Comparison of ENCODE assay signal across 25 cellular contexts in genomic region chr9:129671065-129671464, GRCh38. TPM values are rescaled to one million over a fixed set of nuclear protein-coding genes. Genes with fewer than 3 reads are reported as not detected.
DNase-seq lines count a peak whose midpoint lies in the region; ATAC-seq and TF ChIP-seq lines count a peak whose summit lies in the region.
"Had no signal": no experiment of that assay in that cellular context is flagged by ENCODE, and none has a peak within 500 bp of the region (broad histone marks: within the 10 kb centered on the region; RNA-seq: fewer than 3 reads in every experiment).

No MANE protein-coding gene starts in this region.

- H3K4me3 ChIP-seq in ascending aorta, result no peak overlapping the region
- no peak overlapping the region for H3K4me3 ChIP-seq in skin epidermis
- H3K4me3 ChIP-seq: SJCRH30 had no signal

- peaks cover 5% of the 10 kb centered on the region for H3K4me1 Mint-ChIP-seq in activated CD4-positive, alpha-beta T cell treated with anti-CD3 and anti-CD28 coated beads, Interleukin-2, amount 10 ng/mL, durations not matched to agents 24 days and 14 days
- peaks cover 3% of the 10 kb centered on the region for H3K4me1 Mint-ChIP-seq in activated CD4-positive, alpha-beta T cell treated with anti-CD3 and anti-CD28 coated beads, Interleukin-2, amount 10 ng/mL, durations not matched to agents 7 days and 5 days
- H3K4me1 Mint-ChIP-seq: CD8-positive, alpha-beta memory T cell had no signal

- peaks cover 0 to 38% of the 10 kb centered on the region in 2 donors for H3K4me1 ChIP-seq in ascending aorta

- H3K4me3 Mint-ChIP-seq in activated CD4-positive, alpha-beta T cell treated with anti-CD3 and anti-CD28 coated beads, Interleukin-2, amount 10 ng/mL, durations not matched to agents 24 days and 14 days, result no peak overlapping the region
- no peak overlapping the region for H3K4me3 Mint-ChIP-seq in activated CD4-positive, alpha-beta T cell treated with anti-CD3 and anti-CD28 coated beads, Interleukin-2, amount 10 ng/mL, durations not matched to agents 7 days and 5 days
- H3K4me3 Mint-ChIP-seq: H9 had no signal

- POLR2A ChIA-PET in activated CD4-positive, alpha-beta T cell treated with anti-CD3 and anti-CD28 coated beads, Interleukin-2, amount 10 ng/mL, durations not matched to agents 7 days and 5 days (lab: Charles Lee), result no interaction called here

- peaks cover 6% of the 10 kb centered on the region for H3K27me3 Mint-ChIP-seq in activated CD4-positive, alpha-beta T cell treated with anti-CD3 and anti-CD28 coated beads, Interleukin-2, amount 10 ng/mL, durations not matched to agents 24 days and 14 days
- H3K27me3 Mint-ChIP-seq in activated CD4-positive, alpha-beta T cell treated with anti-CD3 and anti-CD28 coated beads, Interleukin-2, amount 10 ng/mL, durations not matched to agents 7 days and 5 days, result peaks cover 9% of the 10 kb centered on the region

- ATAC-seq in GM21619 (IDR thresholded peaks at IDR 0.05; ENCODE audit: unreplicated experiment), result no peak

- H3K9me3 ChIP-seq in ascending aorta, result no peaks in the 10 kb centered on the region
- H3K9me3 ChIP-seq: SJCRH30 had no signal

- H3K27ac ChIP-seq in ascending aorta (peak overlapping the region; percentile 20 to 60), skin epidermis (peak overlapping the region in 14 of 21 experiments; percentile 8 to 70 (median 33))
- H3K27ac ChIP-seq: 22Rv1, C4-2B, HL-60, SJCRH30 had no signal

- TF ChIP-seq CTCF in ascending aorta (IDR thresholded peaks at IDR 0.05), result no peak

- DNase-seq in activated CD4-positive, alpha-beta T cell treated with anti-CD3 and anti-CD28 coated beads, Interleukin-2, amount 10 ng/mL, durations not matched to agents 24 days and 14 days, result no peak
- DNase-seq in activated CD4-positive, alpha-beta T cell treated with anti-CD3 and anti-CD28 coated beads, Interleukin-2, amount 10 ng/mL, durations not matched to agents 7 days and 5 days, result no peak
- DNase-seq in ascending aorta (ENCODE audit: low spot score in 2 of 2) (peak in 1 of 2 donors; percentile 59), globus pallidus (ENCODE audit: low spot score) (no peak), HT-29 (ENCODE audit: low spot score) (no peak)
- DNase-seq in stimulated activated CD4-positive, alpha-beta T cell treated with anti-CD3 and anti-CD28 coated beads, Interleukin-1b, Interleukin-23, amount 100 ng/mL, for 48 hours, result no peak
- DNase-seq: AML-193; CD8-positive, alpha-beta memory T cell; DMS53; GDM1; H9; KG1; NCI-H1694; NCI-H2081; NCI-H2171; NCI-H345; NCI-H524 treated with DMSO at 0.1 percent for 48 hours; OCI-M1; SJCRH30 had no signal

- no peaks in the 10 kb centered on the region for H3K36me3 Mint-ChIP-seq in activated CD4-positive, alpha-beta T cell treated with anti-CD3 and anti-CD28 coated beads, Interleukin-2, amount 10 ng/mL, durations not matched to agents 24 days and 14 days (ENCODE audit: low read depth)
- no peaks in the 10 kb centered on the region for H3K36me3 Mint-ChIP-seq in activated CD4-positive, alpha-beta T cell treated with anti-CD3 and anti-CD28 coated beads, Interleukin-2, amount 10 ng/mL, durations not matched to agents 7 days and 5 days (ENCODE audit: low read depth)
- H3K36me3 Mint-ChIP-seq: CD8-positive, alpha-beta memory T cell had no signal

- H3K9me3 Mint-ChIP-seq in activated CD4-positive, alpha-beta T cell treated with anti-CD3 and anti-CD28 coated beads, Interleukin-2, amount 10 ng/mL, durations not matched to agents 24 days and 14 days, result no peaks in the 10 kb centered on the region
- H3K9me3 Mint-ChIP-seq in activated CD4-positive, alpha-beta T cell treated with anti-CD3 and anti-CD28 coated beads, Interleukin-2, amount 10 ng/mL, durations not matched to agents 7 days and 5 days, result no peaks in the 10 kb centered on the region
- H3K9me3 Mint-ChIP-seq: CD8-positive, alpha-beta memory T cell; H9 had no signal

- H3K27ac Mint-ChIP-seq in activated CD4-positive, alpha-beta T cell treated with anti-CD3 and anti-CD28 coated beads, Interleukin-2, amount 10 ng/mL, durations not matched to agents 24 days and 14 days, result peak overlapping the region; percentile 60
- no peak overlapping the region for H3K27ac Mint-ChIP-seq in activated CD4-positive, alpha-beta T cell treated with anti-CD3 and anti-CD28 coated beads, Interleukin-2, amount 10 ng/mL, durations not matched to agents 7 days and 5 days
- H3K27ac Mint-ChIP-seq: H9 had no signal

- CTCF ChIA-PET in activated CD4-positive, alpha-beta T cell treated with anti-CD3 and anti-CD28 coated beads, Interleukin-2, amount 10 ng/mL, durations not matched to agents 7 days and 5 days (lab: Charles Lee), result no interaction called here

- H3K36me3 ChIP-seq in ascending aorta, result no peaks in the 10 kb centered on the region
- H3K36me3 ChIP-seq: SJCRH30 had no signal

- H3K27me3 ChIP-seq in ascending aorta, result no peaks in the 10 kb centered on the region

- intact Hi-C loops in activated CD4-positive, alpha-beta T cell treated with anti-CD3 and anti-CD28 coated beads, Interleukin-2, amount 10 ng/mL, durations not matched to agents 24 days and 14 days (cut with micrococcal nuclease), result loop anchor here (5.0 kb wide), 1 partner anchor 41 kb away; no protein-coding TSS in a partner anchor
- intact Hi-C loops in ascending aorta (cut with DNase I), result no loop called here

RNA-seq across cellular contexts. Expression of gene PRRX2, which starts 5.6 kb away (rescaled TPM):
- 3.4 and 3.8 TPM in 2 replicates for total RNA-seq in activated CD4-positive, alpha-beta T cell treated with anti-CD3 and anti-CD28 coated beads, Interleukin-2, amount 10 ng/mL, durations not matched to agents 24 days and 14 days
- total RNA-seq in activated CD4-positive, alpha-beta T cell treated with anti-CD3 and anti-CD28 coated beads, Interleukin-2, amount 10 ng/mL, durations not matched to agents 7 days and 5 days, result under 1 TPM in 1 of 2 experiments, not detected in 1; 0.15 TPM
- total RNA-seq in ascending aorta, result 112 TPM
- total RNA-seq in HT-29 (2014; rRNA removed; shearing (Covaris generic)), result not detected in 2 replicates
- total RNA-seq: HT1080 had no signal

RNA-seq across cellular contexts. Expression of gene ASB6, which starts 29.1 kb away (rescaled TPM):
- total RNA-seq in activated CD4-positive, alpha-beta T cell treated with anti-CD3 and anti-CD28 coated beads, Interleukin-2, amount 10 ng/mL, durations not matched to agents 24 days and 14 days, result 21.9 and 22.7 TPM in 2 replicates
- 10 to 100 TPM; 24.1 to 26.6 TPM for total RNA-seq in activated CD4-positive, alpha-beta T cell treated with anti-CD3 and anti-CD28 coated beads, Interleukin-2, amount 10 ng/mL, durations not matched to agents 7 days and 5 days
- total RNA-seq in ascending aorta, result 29.7 TPM
- 25.5 and 25.9 TPM in 2 replicates for total RNA-seq in HT-29 (2014; rRNA removed; shearing (Covaris generic))

RNA-seq across cellular contexts. Expression of gene NTMT1, which starts 45.1 kb away (rescaled TPM):
- total RNA-seq in activated CD4-positive, alpha-beta T cell treated with anti-CD3 and anti-CD28 coated beads, Interleukin-2, amount 10 ng/mL, durations not matched to agents 24 days and 14 days, result 72.0 and 72.4 TPM in 2 replicates
- 10 to 100 TPM; 28.5 to 33.9 TPM for total RNA-seq in activated CD4-positive, alpha-beta T cell treated with anti-CD3 and anti-CD28 coated beads, Interleukin-2, amount 10 ng/mL, durations not matched to agents 7 days and 5 days
- 6.9 TPM for total RNA-seq in ascending aorta
- total RNA-seq in HT-29 (2014; rRNA removed; shearing (Covaris generic)), result 68.7 and 83.8 TPM in 2 replicates

RNA-seq across cellular contexts. Expression of gene C9orf50, which starts 50.2 kb away (rescaled TPM):
- total RNA-seq in activated CD4-positive, alpha-beta T cell treated with anti-CD3 and anti-CD28 coated beads, Interleukin-2, amount 10 ng/mL, durations not matched to agents 24 days and 14 days, result not detected in 2 replicates
- total RNA-seq in activated CD4-positive, alpha-beta T cell treated with anti-CD3 and anti-CD28 coated beads, Interleukin-2, amount 10 ng/mL, durations not matched to agents 7 days and 5 days, result not detected
- not detected for total RNA-seq in ascending aorta
- not detected in 2 replicates for total RNA-seq in HT-29 (2014; rRNA removed; shearing (Covaris generic))
- total RNA-seq: CD8-positive, alpha-beta memory T cell; H9; HT1080; SJCRH30 had no signal

Comparison
In these comparisons a context has a peak if more than half of its experiments do, and no peak if none do; other contexts are left out.
1. RNA of gene PRRX2, which starts 5.6 kb away (total RNA-seq): 112 TPM in ascending aorta (single experiment); 3.4 to 3.8 TPM in activated CD4-positive, alpha-beta T cell treated with anti-CD3 and anti-CD28 coated beads, Interleukin-2, amount 10 ng/mL, durations not matched to agents 24 days and 14 days, 0.15 TPM in activated CD4-positive, alpha-beta T cell treated with anti-CD3 and anti-CD28 coated beads, Interleukin-2, amount 10 ng/mL, durations not matched to agents 7 days and 5 days and not detected in HT-29; every median in the first group is over 10 times any median in the second.